In the genomic region with DNA sequence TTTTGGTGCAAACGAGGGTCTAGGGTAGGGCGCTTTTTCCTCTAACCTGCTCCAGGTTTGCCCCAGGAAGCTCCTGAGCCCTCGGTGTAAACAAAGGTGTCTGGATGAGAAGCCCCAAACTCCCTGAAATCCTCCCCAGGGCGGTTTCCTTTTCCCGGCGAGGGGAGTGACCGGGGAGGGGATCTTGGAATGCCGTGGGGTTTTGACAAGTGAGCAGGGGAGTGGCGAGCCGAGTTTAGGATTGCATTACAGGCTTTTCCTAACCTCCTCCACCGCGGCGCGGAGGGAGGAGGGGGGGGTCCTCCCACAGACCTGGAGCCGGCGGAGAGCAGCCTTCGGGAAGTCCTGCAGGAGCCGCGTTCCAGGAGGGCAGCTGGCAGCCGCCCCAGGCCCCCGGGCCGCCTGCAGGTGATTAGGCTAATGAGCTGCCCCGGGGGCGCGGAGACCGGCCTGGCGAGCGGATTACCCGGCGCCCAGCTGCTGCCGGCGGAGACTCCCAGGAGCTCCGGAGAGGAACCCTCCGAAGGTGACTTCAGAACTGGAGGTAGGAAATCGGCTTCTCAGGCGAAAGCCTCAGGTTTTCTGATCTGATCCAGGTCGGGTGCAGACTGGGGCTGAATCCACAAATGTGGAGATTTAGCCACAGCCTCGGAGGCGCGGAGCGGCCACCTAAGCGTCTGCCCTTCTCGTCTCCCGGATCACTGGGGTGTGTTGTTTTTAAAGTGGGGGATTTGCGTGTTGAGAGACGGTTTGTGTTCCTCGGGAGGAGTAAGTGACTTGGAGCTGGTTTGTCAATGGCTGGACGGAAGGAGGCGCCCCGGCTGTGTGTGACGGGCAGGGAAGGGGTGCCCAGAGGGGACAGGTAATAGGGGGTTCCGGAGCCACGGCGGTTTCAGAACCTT, we compare ENCODE assay signal across 8 cellular contexts.
A peak's percentile ranks its signal among the peaks of the same experiment; 100 is the strongest.
DNase-seq lines count a peak whose midpoint lies in the region; ATAC-seq and TF ChIP-seq lines count a peak whose summit lies in the region.

No MANE protein-coding gene starts in this region.

- no peaks in the 10 kb centered on the region for H3K79me2 ChIP-seq in mammary epithelial cell (ENCODE audit: insufficient read depth, low read length)

- DNase-seq in EL (peak; percentile 35), mammary epithelial cell (peak; percentile 33), iPS-NIHi11 (ENCODE audit: low spot score) (peak; percentile 74), gastrocnemius medialis (peak; percentile 9 to 15), NCI-H2029 treated with DMSO at 0.1 percent for 48 hours (lab: John Stamatoyannopoulos, UW) (no peak), SHP77 (lab: John Stamatoyannopoulos, UW) (no peak), GM10266 (ENCODE audit: extremely low spot score) (no peak)

- peak overlapping the region; percentile 49 for H3K9ac ChIP-seq in mammary epithelial cell (ENCODE audit: insufficient read depth, low read length)

- peak overlapping the region; percentile 97 for H3K4me2 ChIP-seq in mammary epithelial cell (ENCODE audit: insufficient read depth, low read depth, low read length)

- H3K4me3 ChIP-seq in mammary epithelial cell (replicated peaks in 1 of 3; ENCODE audit: insufficient read depth in 1 of 3, low read depth in 2 of 3, low read length in 3 of 3) = peak overlapping the region; percentile 56 to 73 (median 59)
- H3K4me3 ChIP-seq in gastrocnemius medialis = peak overlapping the region; percentile 59 to 65 (median 62)

- no peak for TF ChIP-seq POLR2A in gastrocnemius medialis (IDR thresholded peaks at IDR 0.05)

- peak overlapping the region; percentile 99 for H2AFZ ChIP-seq in mammary epithelial cell (ENCODE audit: low read depth, low read length)

- 2% methylated on average over 28 of the region's 54 CpGs for WGBS in mammary epithelial cell (ENCODE audit: low coverage, missing lambda C conversion rate)

- ATAC-seq in gastrocnemius medialis = peak; percentile 46 to 48

- no TSS peak for BruUV-seq in mammary epithelial cell (replicated peaks; lab: Mats Ljungman, UMichigan)

- in situ Hi-C loops in mammary epithelial cell (cut with MboI; ENCODE audit: low sequenced_read_pairs in 2 of 2) (no loop called here), gastrocnemius medialis (cut with MboI; ENCODE audit: low sequenced_read_pairs in 4 of 4) (no loop called here)

- H3K27ac ChIP-seq in mammary epithelial cell (ENCODE audit: insufficient read depth, low read depth, low read length) = peak overlapping the region; percentile 6
- H3K27ac ChIP-seq in gastrocnemius medialis = peak overlapping the region; percentile 56 to 74 (median 68)

- TF ChIP-seq CTCF in mammary epithelial cell (conservative IDR thresholded peaks at IDR 0.05 in 1 of 2, IDR thresholded peaks at IDR 0.05 in 1 of 2; ENCODE audit: extremely low read depth in 1 of 2, insufficient read depth in 1 of 2, low read depth in 1 of 2, low read length in 2 of 2) (peak in 1 of 2 donors; percentile 47), gastrocnemius medialis (IDR thresholded peaks at IDR 0.05 in 4 of 5, conservative IDR thresholded peaks at IDR 0.05 in 1 of 5) (no peak), GM10266 (IDR thresholded peaks at IDR 0.05; ENCODE audit: control insufficient read depth, insufficient read depth, low read depth, missing control alignments) (no peak)

- dilution Hi-C loops in mammary epithelial cell (cut with HindIII; ENCODE audit: low sequenced_read_pairs) = no loop called here

- H3K9me3 ChIP-seq in mammary epithelial cell (replicated peaks; ENCODE audit: insufficient read depth, low read length) (peaks cover 5% of the 10 kb centered on the region), gastrocnemius medialis (peaks cover 0 to 11% (median 5%) of the 10 kb centered on the region in 3 donors)

- H3K36me3 ChIP-seq in mammary epithelial cell (ENCODE audit: insufficient read depth, low read length) = no peaks in the 10 kb centered on the region
- H3K36me3 ChIP-seq in gastrocnemius medialis = no peaks in the 10 kb centered on the region

- no peaks in the 10 kb centered on the region for H3K27me3 ChIP-seq in mammary epithelial cell (ENCODE audit: insufficient read depth, low read length)
- peaks cover 17 to 30% (median 19%) of the 10 kb centered on the region in 3 donors for H3K27me3 ChIP-seq in gastrocnemius medialis

- CTCF ChIA-PET in mammary epithelial cell (lab: Charles Lee; ENCODE audit: low non-redundant PET) = no interaction called here

- H3K4me1 ChIP-seq in mammary epithelial cell (ENCODE audit: insufficient read depth, low read length) = peaks cover 19% of the 10 kb centered on the region
- H3K4me1 ChIP-seq in gastrocnemius medialis = peaks cover 8 to 20% of the 10 kb centered on the region in 2 donors

- H4K20me1 ChIP-seq in mammary epithelial cell (ENCODE audit: insufficient read depth, low read length) = no peaks in the 10 kb centered on the region

- intact Hi-C loops in mammary epithelial cell (cut with micrococcal nuclease) = no loop called here
- intact Hi-C loops in gastrocnemius medialis (cut with DNase I; ENCODE audit: low total_unique reads) = no loop called here

TF ChIP-seq in PFSK-1, 5 proteins besides CTCF, POLR2A, EP300 and RAD21:
- TF ChIP-seq POLR2AphosphoS5 (IDR thresholded peaks at IDR 0.05; ENCODE audit: low read depth, low read length) (no peak), SIN3A (IDR thresholded peaks at IDR 0.05; ENCODE audit: borderline replicate concordance, insufficient read depth, low read length) (peak; percentile 71; the same call in 1 of the 2 replicates), TAF1 (IDR thresholded peaks at IDR 0.05; ENCODE audit: borderline replicate concordance, insufficient read depth, low read length) (no peak), FOXP2 (optimal IDR thresholded peaks at IDR 0.05; ENCODE audit: borderline replicate concordance, extremely low read depth, extremely low read length, insufficient read depth) (peak; percentile 68)

Comparison
In these comparisons a context has a peak if more than half of its experiments do, and no peak if none do; other contexts are left out.
1. DNase-seq: peak in EL (single experiment), mammary epithelial cell (single experiment), iPS-NIHi11 (single experiment) and gastrocnemius medialis (2 of 2); none in NCI-H2029 treated with DMSO at 0.1 percent for 48 hours (single experiment), SHP77 (0 of 2) and GM10266 (single experiment).